Comparison of ENCODE assay signal across 25 cellular contexts in the genomic region with DNA sequence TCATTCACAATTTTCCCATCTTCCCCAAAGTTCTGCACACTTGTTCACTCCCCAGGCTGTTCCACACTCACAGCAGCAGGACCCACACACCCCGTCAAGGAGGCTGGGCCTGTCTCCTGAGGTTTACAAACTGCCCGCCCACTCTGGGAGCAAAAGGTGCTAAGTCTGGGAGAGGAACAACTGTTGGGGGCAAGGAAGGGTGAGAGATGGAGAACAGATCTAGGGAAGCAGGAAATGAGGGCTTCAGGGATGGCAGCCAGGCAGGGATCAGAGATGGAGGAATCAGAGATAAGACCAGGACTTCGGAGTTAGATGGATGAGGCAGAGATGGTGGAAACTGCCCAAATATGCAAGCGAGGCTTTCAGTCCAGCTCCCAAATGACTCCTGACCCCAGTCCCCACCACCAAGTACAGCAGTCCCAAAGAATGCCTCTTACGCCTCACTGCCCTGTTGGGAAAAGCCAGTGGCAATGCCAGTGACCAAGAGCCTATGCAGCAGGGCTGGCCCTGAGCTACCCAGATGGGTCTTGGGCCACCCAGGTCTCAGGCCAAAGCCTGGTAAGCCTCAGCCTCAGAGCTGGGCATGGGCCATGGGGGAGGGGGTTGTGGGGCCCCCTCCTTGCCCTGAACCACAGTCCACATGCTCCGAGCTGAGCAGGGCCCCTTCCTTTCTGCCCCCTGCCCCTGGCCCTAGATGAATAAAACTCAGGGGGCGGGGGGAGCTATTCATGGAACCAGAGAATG.
"Had no signal": no experiment of that assay in that cellular context is flagged by ENCODE, and none has a peak within 500 bp of the region (broad histone marks: within the 10 kb centered on the region; RNA-seq: fewer than 3 reads in every experiment).

No MANE protein-coding gene starts in this region.

- H3K4me3 Mint-ChIP-seq: activated B cell treated with CpG ODN at 0.5 μM for 24 hours; activated CD4-positive, alpha-beta memory T cell treated with anti-CD3 and anti-CD28 coated beads, Interleukin-2, amount 10 ng/mL, durations not matched to agents 7 days and 5 days; activated naive CD4-positive, alpha-beta T cell treated with anti-CD3 and anti-CD28 coated beads for 36 hours; activated naive CD8-positive, alpha-beta T cell treated with anti-CD3 and anti-CD28 coated beads for 36 hours; activated T-helper 17 cell treated with anti-CD3 and anti-CD28 coated beads, Interleukin-2, amount 50 U/mL, for 72 hours; T-cell had no signal

- H3K27ac ChIP-seq: KMS-11, SJSA1 had no signal

- H3K9ac ChIP-seq: KMS-11 had no signal

- H3K36me3 Mint-ChIP-seq: activated naive CD8-positive, alpha-beta T cell treated with anti-CD3 and anti-CD28 coated beads for 36 hours; T-cell had no signal

- H3K27me3 ChIP-seq: SJSA1 had no signal

- H3K9me3 ChIP-seq: SJSA1 had no signal

- H3K4me1 Mint-ChIP-seq: activated B cell treated with CpG ODN at 0.5 μM for 24 hours; activated CD4-positive, alpha-beta memory T cell treated with anti-CD3 and anti-CD28 coated beads, Interleukin-2, amount 10 ng/mL, durations not matched to agents 7 days and 5 days; activated T-helper 17 cell treated with anti-CD3 and anti-CD28 coated beads, Interleukin-2, amount 50 U/mL, for 72 hours; T-cell had no signal

- ATAC-seq: T-cell had no signal

- H3K4me2 ChIP-seq: KMS-11 had no signal

- H3K27ac Mint-ChIP-seq: activated B cell treated with CpG ODN at 0.5 μM for 24 hours; activated CD4-positive, alpha-beta memory T cell treated with anti-CD3 and anti-CD28 coated beads, Interleukin-2, amount 10 ng/mL, durations not matched to agents 7 days and 5 days; activated naive CD4-positive, alpha-beta T cell treated with anti-CD3 and anti-CD28 coated beads for 36 hours; activated naive CD8-positive, alpha-beta T cell treated with anti-CD3 and anti-CD28 coated beads for 36 hours; activated T-helper 17 cell treated with anti-CD3 and anti-CD28 coated beads, Interleukin-2, amount 50 U/mL, for 72 hours; T-cell had no signal

- DNase-seq: activated B cell treated with CpG ODN at 0.5 μM for 24 hours; activated CD4-positive, alpha-beta memory T cell treated with anti-CD3 and anti-CD28 coated beads, Interleukin-2, amount 10 ng/mL, durations not matched to agents 7 days and 5 days; activated CD4-positive, alpha-beta T cell treated with anti-CD3 and anti-CD28 coated beads, Interleukin-2, amount 50 U/mL, for 1 hour; activated gamma-delta T cell; activated naive CD4-positive, alpha-beta T cell treated with anti-CD3 and anti-CD28 coated beads for 36 hours; activated naive CD8-positive, alpha-beta T cell treated with anti-CD3 and anti-CD28 coated beads for 36 hours; activated T-cell treated with anti-CD3 and anti-CD28 coated beads for 4 hours; activated T-cell treated with anti-CD3 and anti-CD28 coated beads, Interleukin-2, amount 50 U/mL, for 48 hours; cerebellar nuclear complex; NCI-H1092; NCI-H1417; NCI-H1930; NCI-H2171 treated with DMSO at 0.1 percent for 48 hours; NCI-H345; NCI-H510A; NCI-H69; PC-3; SHP77; T-cell; T-helper 2 cell had no signal

- FAIRE-seq: RCC 7860, TTC549 had no signal

- H3K9me3 Mint-ChIP-seq: activated B cell treated with CpG ODN at 0.5 μM for 24 hours; activated CD4-positive, alpha-beta memory T cell treated with anti-CD3 and anti-CD28 coated beads, Interleukin-2, amount 10 ng/mL, durations not matched to agents 7 days and 5 days; activated naive CD4-positive, alpha-beta T cell treated with anti-CD3 and anti-CD28 coated beads for 36 hours; activated naive CD8-positive, alpha-beta T cell treated with anti-CD3 and anti-CD28 coated beads for 36 hours; activated T-helper 17 cell treated with anti-CD3 and anti-CD28 coated beads, Interleukin-2, amount 50 U/mL, for 72 hours; T-cell had no signal

- H3K36me3 ChIP-seq: SJSA1 had no signal

- H3K4me3 ChIP-seq: SJSA1 had no signal
